11 cellular contexts compared by ENCODE assay signal in the genomic region with DNA sequence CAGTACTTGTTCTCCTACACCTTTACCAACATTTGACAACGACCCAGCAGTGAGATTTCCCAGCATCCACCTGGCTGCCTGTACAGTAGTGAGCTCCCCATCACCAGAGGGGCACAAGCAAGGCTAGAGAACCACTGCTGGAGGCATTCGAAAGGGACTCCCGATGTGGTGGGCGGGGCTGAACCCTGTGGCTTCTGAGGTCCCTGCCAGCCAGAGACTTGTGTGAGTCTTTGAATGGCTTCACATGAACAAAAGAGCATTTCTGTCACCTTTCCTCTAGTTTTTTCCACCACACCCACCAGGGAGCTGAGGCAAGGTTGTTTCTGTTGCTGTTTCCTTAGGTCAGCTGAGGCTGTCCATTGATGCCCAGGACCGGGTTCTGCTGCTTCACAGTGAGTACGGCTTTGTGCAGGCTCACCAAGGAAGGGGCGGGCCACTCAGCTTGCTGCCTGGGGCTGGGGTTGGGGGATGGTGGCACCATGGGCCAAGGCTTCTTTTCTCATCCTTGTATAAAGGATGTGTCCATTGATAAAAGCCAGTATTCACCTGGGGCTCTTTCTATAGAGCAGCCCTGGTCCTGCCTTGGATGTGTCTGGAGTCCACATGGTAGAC. TPM values are rescaled to one million over a fixed set of nuclear protein-coding genes. Genes with fewer than 3 reads are reported as not detected.
DNase-seq lines count a peak whose midpoint lies in the region; ATAC-seq and TF ChIP-seq lines count a peak whose summit lies in the region.
"Had no signal": no experiment of that assay in that cellular context is flagged by ENCODE, and none has a peak within 500 bp of the region (broad histone marks: within the 10 kb centered on the region; RNA-seq: fewer than 3 reads in every experiment).

No MANE protein-coding gene starts in this region.

- CTCF ChIA-PET in activated CD4-positive, alpha-beta memory T cell treated with anti-CD3 and anti-CD28 coated beads, Interleukin-2, amount 10 ng/mL, durations not matched to agents 7 days and 5 days (lab: Charles Lee), result interaction anchor here (1.1 to 1.4 kb wide), 2 partner anchors 78 to 103 kb away, joined by 3 to 4 read pairs; a partner anchor contains a TSS

- H3K36me3 Mint-ChIP-seq in activated CD4-positive, alpha-beta memory T cell treated with anti-CD3 and anti-CD28 coated beads, Interleukin-2, amount 10 ng/mL, durations not matched to agents 7 days and 5 days (ENCODE audit: low read depth), result no peaks in the 10 kb centered on the region

- TF ChIP-seq CTCF in C4-2B (conservative IDR thresholded peaks at IDR 0.05) (no peak), DND-41 (IDR thresholded peaks at IDR 0.05; ENCODE audit: borderline replicate concordance, extremely low read depth, low read length, poor library complexity, severe bottlenecking) (no peak)

- no peaks in the 10 kb centered on the region for H3K9me3 ChIP-seq in DND-41 (ENCODE audit: insufficient read depth, low read length, severe bottlenecking)
- H3K9me3 ChIP-seq in mucosa of stomach (ENCODE audit: control insufficient read depth, low read length), result no peaks in the 10 kb centered on the region

- no peak overlapping the region for H3K9ac ChIP-seq in DND-41 (ENCODE audit: low read depth, low read length)
- peak overlapping the region; percentile 3 for H3K9ac ChIP-seq in mucosa of stomach (ENCODE audit: low read length)

- H3K4me3 Mint-ChIP-seq in activated CD4-positive, alpha-beta memory T cell treated with anti-CD3 and anti-CD28 coated beads, Interleukin-2, amount 10 ng/mL, durations not matched to agents 7 days and 5 days, result no peak overlapping the region
- H3K4me3 Mint-ChIP-seq: B cell had no signal

- H3K36me3 ChIP-seq in DND-41 (ENCODE audit: insufficient read depth, low read length) (no peaks in the 10 kb centered on the region), mucosa of stomach (ENCODE audit: control insufficient read depth, insufficient read depth, low read length) (no peaks in the 10 kb centered on the region)

- POLR2A ChIA-PET in activated CD4-positive, alpha-beta memory T cell treated with anti-CD3 and anti-CD28 coated beads, Interleukin-2, amount 10 ng/mL, durations not matched to agents 7 days and 5 days (lab: Charles Lee), result interaction anchor here (1.1 kb wide), 1 partner anchor 38 kb away, joined by 4 read pairs; no protein-coding TSS in a partner anchor

- H3K27ac ChIP-seq in C4-2B (peak overlapping the region; percentile 72), DND-41 (ENCODE audit: low read length) (no peak overlapping the region)

- H3K4me3 ChIP-seq in DND-41 (ENCODE audit: low read depth in 1 of 2, low read length in 2 of 2), result no peak overlapping the region
- no peak overlapping the region for H3K4me3 ChIP-seq in mucosa of stomach (ENCODE audit: low read length)

- no peak overlapping the region for H3K4me2 ChIP-seq in DND-41 (ENCODE audit: insufficient read depth, low read length)

- H3K79me2 ChIP-seq in DND-41 (ENCODE audit: insufficient read depth, low read length), result no peaks in the 10 kb centered on the region

- H3K27me3 Mint-ChIP-seq in activated CD4-positive, alpha-beta memory T cell treated with anti-CD3 and anti-CD28 coated beads, Interleukin-2, amount 10 ng/mL, durations not matched to agents 7 days and 5 days, result peaks cover 7% of the 10 kb centered on the region

- peak; percentile 40 for DNase-seq in DND-41
- DNase-seq in activated CD4-positive, alpha-beta memory T cell treated with anti-CD3 and anti-CD28 coated beads, Interleukin-2, amount 10 ng/mL, durations not matched to agents 7 days and 5 days, result peak; percentile 38
- DNase-seq: dermis blood vessel endothelial cell, mammary epithelial cell had no signal

- ATAC-seq in DND-41 (ENCODE audit: insufficient read depth, low read depth), result peak; percentile 74
- no peak for ATAC-seq in GM18511 (IDR thresholded peaks at IDR 0.05; ENCODE audit: unreplicated experiment)
- no peak for ATAC-seq in GM18520 (IDR thresholded peaks at IDR 0.05; ENCODE audit: unreplicated experiment)
- no peak for ATAC-seq in GM19463 (IDR thresholded peaks at IDR 0.05; ENCODE audit: unreplicated experiment)
- ATAC-seq in HG03342 (IDR thresholded peaks at IDR 0.05; ENCODE audit: unreplicated experiment), result no peak

- H3K4me1 ChIP-seq in DND-41 (ENCODE audit: insufficient read depth, low read length) (peaks cover 6% of the 10 kb centered on the region), mucosa of stomach (ENCODE audit: control insufficient read depth, insufficient read depth, low read length) (peaks cover 18% of the 10 kb centered on the region)

- no peaks in the 10 kb centered on the region for H4K20me1 ChIP-seq in DND-41 (ENCODE audit: insufficient read depth, low read length)

- H3K27me3 ChIP-seq in DND-41 (ENCODE audit: insufficient read depth, low read length, poor library complexity) (no peaks in the 10 kb centered on the region), mucosa of stomach (ENCODE audit: control insufficient read depth, insufficient read depth, low read length) (no peaks in the 10 kb centered on the region)

- no peak overlapping the region for H3K27ac Mint-ChIP-seq in activated CD4-positive, alpha-beta memory T cell treated with anti-CD3 and anti-CD28 coated beads, Interleukin-2, amount 10 ng/mL, durations not matched to agents 7 days and 5 days
- H3K27ac Mint-ChIP-seq: B cell had no signal

- H3K9me3 Mint-ChIP-seq in activated CD4-positive, alpha-beta memory T cell treated with anti-CD3 and anti-CD28 coated beads, Interleukin-2, amount 10 ng/mL, durations not matched to agents 7 days and 5 days, result no peaks in the 10 kb centered on the region

- H3K4me1 Mint-ChIP-seq in activated CD4-positive, alpha-beta memory T cell treated with anti-CD3 and anti-CD28 coated beads, Interleukin-2, amount 10 ng/mL, durations not matched to agents 7 days and 5 days, result peaks cover 13% of the 10 kb centered on the region
- H3K4me1 Mint-ChIP-seq: B cell had no signal

- H2AFZ ChIP-seq in DND-41 (ENCODE audit: low read depth, low read length), result no peak overlapping the region

RNA-seq across cellular contexts. Expression of a gene that starts 15.7 kb away (rescaled TPM):
- 10 to 100 TPM; 22.7 to 24.0 TPM for total RNA-seq in activated CD4-positive, alpha-beta memory T cell treated with anti-CD3 and anti-CD28 coated beads, Interleukin-2, amount 10 ng/mL, durations not matched to agents 7 days and 5 days
